ENCODE assay signal across 26 cellular contexts in the genomic region with DNA sequence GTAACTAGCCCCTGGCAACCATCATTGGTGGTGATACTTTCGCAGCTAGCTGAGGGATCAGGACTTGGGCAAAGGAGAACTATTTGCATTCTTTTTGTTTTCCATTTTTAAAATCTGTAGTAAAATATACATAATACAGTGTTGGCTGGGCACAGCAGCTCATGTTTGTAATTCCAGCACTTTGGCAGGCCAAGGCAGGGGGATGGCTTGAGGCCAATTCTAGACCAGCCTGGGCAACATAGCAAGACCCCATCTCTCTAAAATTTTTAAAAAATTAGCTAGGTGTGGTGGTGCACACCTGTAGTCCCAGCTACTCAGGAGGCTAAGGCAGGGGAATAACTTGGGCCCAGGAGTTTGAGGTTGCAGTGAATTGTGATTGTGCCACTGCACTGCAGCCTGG.
"Had no signal": no experiment of that assay in that cellular context is flagged by ENCODE, and none has a peak within 500 bp of the region (broad histone marks: within the 10 kb centered on the region; RNA-seq: fewer than 3 reads in every experiment).

No MANE protein-coding gene starts in this region.

- ATAC-seq: effector memory CD8-positive, alpha-beta T cell; esophagus mucosa; gastrocnemius medialis; heart right ventricle; left cardiac atrium; left lung; left ventricle myocardium superior; lower lobe of right lung; naive thymus-derived CD4-positive, alpha-beta T cell had no signal

- H3K9me3 ChIP-seq: esophagus squamous epithelium, gastrocnemius medialis, heart right ventricle, left lung, lower lobe of right lung had no signal

- DNase-seq: cortex of kidney; effector CD8-positive, alpha-beta T cell; effector memory CD8-positive, alpha-beta T cell; endodermal cell; erythroblast; esophagus squamous epithelium; foreskin fibroblast; foreskin melanocyte; gastrocnemius medialis; glutamatergic neuron; head of caudate nucleus; heart right ventricle; hippocampal formation; left cardiac atrium; left lung; left ventricle myocardium superior; lower lobe of right lung; mesenchymal stem cell; midbrain; naive thymus-derived CD4-positive, alpha-beta T cell had no signal

- H3K27ac ChIP-seq: epithelial cell of prostate, esophagus squamous epithelium, gastrocnemius medialis, heart right ventricle, left lung, lower lobe of right lung had no signal

- H3K36me3 ChIP-seq: esophagus squamous epithelium, gastrocnemius medialis, heart right ventricle, left lung, lower lobe of right lung had no signal

- H3K4me1 ChIP-seq: esophagus squamous epithelium, gastrocnemius medialis, heart right ventricle, left lung, lower lobe of right lung had no signal

- H3K27me3 ChIP-seq: esophagus squamous epithelium, gastrocnemius medialis, heart right ventricle, left lung had no signal

- H3K4me3 ChIP-seq: esophagus squamous epithelium, gastrocnemius medialis, heart right ventricle, left lung, lower lobe of right lung had no signal

- FAIRE-seq: colon, endometrium, islet of Langerhans, keratinocyte had no signal
